1 cellular context compared by ENCODE assay signal in the genomic region with DNA sequence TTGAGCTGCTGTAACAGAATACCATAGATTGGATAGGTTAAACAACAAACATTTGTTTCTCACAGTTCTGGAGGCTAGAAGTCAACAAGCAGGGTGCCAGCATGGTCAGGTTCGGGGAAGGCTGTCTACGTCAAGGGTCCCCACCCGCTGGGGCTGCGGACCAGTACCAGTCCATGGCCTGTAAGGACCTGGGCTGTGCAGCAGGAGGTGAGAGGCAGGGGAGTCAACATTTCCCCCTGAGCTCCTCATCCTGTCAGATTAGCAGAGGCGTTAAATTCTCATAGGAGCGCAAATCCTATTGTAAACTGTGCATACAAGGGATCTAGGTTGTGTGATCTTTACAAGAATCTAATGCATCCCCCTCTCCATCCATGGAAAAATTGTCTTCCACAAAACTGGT.
TF ChIP-seq lines count a peak whose summit lies in the region.

No MANE protein-coding gene starts in this region.

TF ChIP-seq in H1, 55 proteins besides CTCF, POLR2A, EP300 and RAD21 (continued from another document):
- TF ChIP-seq, protein P1, sequence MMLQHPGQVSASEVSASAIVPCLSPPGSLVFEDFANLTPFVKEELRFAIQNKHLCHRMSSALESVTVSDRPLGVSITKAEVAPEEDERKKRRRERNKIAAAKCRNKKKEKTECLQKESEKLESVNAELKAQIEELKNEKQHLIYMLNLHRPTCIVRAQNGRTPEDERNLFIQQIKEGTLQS (IDR thresholded peaks at IDR 0.05; ENCODE audit: insufficient read depth, low read depth, low read length): no peak
- TF ChIP-seq CTBP2 (IDR thresholded peaks at IDR 0.05; ENCODE audit: borderline replicate concordance, insufficient read depth, insufficient read length, low read length): no peak
- TF ChIP-seq NRF1 (IDR thresholded peaks at IDR 0.05; ENCODE audit: low read depth, low read length): no peak
- TF ChIP-seq RNF2 (IDR thresholded peaks at IDR 0.05; ENCODE audit: borderline replicate concordance, low read depth, low read length, missing control alignments, poor library complexity, severe bottlenecking): no peak
- TF ChIP-seq ZNF274 (IDR thresholded peaks at IDR 0.05; ENCODE audit: borderline replicate concordance, extremely low read depth, low read length): no peak
- no peak for TF ChIP-seq TAF1 (IDR thresholded peaks at IDR 0.05; ENCODE audit: low read depth, low read length)
- no peak for TF ChIP-seq FOSL1 (IDR thresholded peaks at IDR 0.05; ENCODE audit: insufficient read depth, low read depth, low read length)
- no peak for TF ChIP-seq TAF7 (optimal IDR thresholded peaks at IDR 0.05; ENCODE audit: borderline replicate concordance, low read depth, low read length)
- TF ChIP-seq BACH1 (IDR thresholded peaks at IDR 0.05; ENCODE audit: low read length): no peak
- TF ChIP-seq CREB1 (IDR thresholded peaks at IDR 0.05): no peak
- TF ChIP-seq CHD2 (IDR thresholded peaks at IDR 0.05; ENCODE audit: low read length): no peak
- TF ChIP-seq EZH2 (IDR thresholded peaks at IDR 0.05; ENCODE audit: low read depth, low read length, severe bottlenecking): no peak
- no peak for TF ChIP-seq JUND (IDR thresholded peaks at IDR 0.05; ENCODE audit: low read length)
- TF ChIP-seq MAFK (IDR thresholded peaks at IDR 0.05; ENCODE audit: low read depth, low read length): no peak
- no peak for TF ChIP-seq KDM4A (IDR thresholded peaks at IDR 0.05; ENCODE audit: low read depth, low read length, severe bottlenecking)
